8 cellular contexts compared by ENCODE assay signal in genomic region chr4:140012688-140013087, GRCh38.
DNase-seq lines count a peak whose midpoint lies in the region; ATAC-seq and TF ChIP-seq lines count a peak whose summit lies in the region.

No MANE protein-coding gene starts in this region.

- H3K4me1 Mint-ChIP-seq in activated CD8-positive, alpha-beta T cell treated with anti-CD3 and anti-CD28 coated beads for 36 hours (ENCODE audit: low read depth), result peaks cover 8% of the 10 kb centered on the region

- peak; percentile 83 for ATAC-seq in activated CD8-positive, alpha-beta T cell treated with anti-CD3 and anti-CD28 coated beads for 36 hours
- ATAC-seq in HG03521 (IDR thresholded peaks at IDR 0.05; ENCODE audit: unreplicated experiment), result no peak

- CTCF ChIA-PET in HEK293T (lab: Yijun Ruan, JAX), result interaction anchor here (0.5 to 2.5 kb wide), 26 partner anchors 8 to 1611 kb away, joined by 3 to 14 read pairs (median 4); no protein-coding TSS in a partner anchor
- CTCF ChIA-PET in activated CD8-positive, alpha-beta T cell treated with anti-CD3 and anti-CD28 coated beads for 36 hours (lab: Charles Lee), result interaction anchor here (0.7 to 4.2 kb wide), 23 partner anchors 8 to 347 kb away, joined by 3 to 65 read pairs (median 4); no protein-coding TSS in a partner anchor

- peak; percentile 64 for TF ChIP-seq CTCF in activated CD8-positive, alpha-beta T cell treated with anti-CD3 and anti-CD28 coated beads for 36 hours (IDR thresholded peaks at IDR 0.05)

- DNase-seq in COLO668 (lab: John Stamatoyannopoulos, UW; ENCODE audit: unreplicated experiment) (peak; percentile 78), HEK293T (ENCODE audit: extremely low spot score) (peak; percentile 50), NCI-H69 (lab: John Stamatoyannopoulos, UW) (peak; percentile 87), medulla oblongata (ENCODE audit: extremely low spot score) (peak; percentile 90)
- peak; percentile 70 for DNase-seq in activated CD8-positive, alpha-beta T cell treated with anti-CD3 and anti-CD28 coated beads for 36 hours
- DNase-seq in effector CD8-positive, alpha-beta T cell (lab: John Stamatoyannopoulos, UW), result peak; percentile 52
- DNase-seq in stimulated activated CD8-positive, alpha-beta memory T cell treated with anti-CD3 and anti-CD28 coated beads, Interleukin-4, amount 100 ng/mL, for 24 hours (ENCODE audit: low read depth), result peak; percentile 33

- POLR2A ChIA-PET in HEK293T (lab: Yijun Ruan, JAX), result interaction anchor here (1.4 to 2.7 kb wide), 2 partner anchors 138 to 240 kb away, joined by 4 to 11 read pairs; no protein-coding TSS in a partner anchor
- POLR2A ChIA-PET in activated CD8-positive, alpha-beta T cell treated with anti-CD3 and anti-CD28 coated beads for 36 hours (lab: Charles Lee), result interaction anchor here (0.5 kb wide), 1 partner anchor 31 kb away, joined by 3 read pairs; no protein-coding TSS in a partner anchor

- no peak overlapping the region for H3K27ac Mint-ChIP-seq in activated CD8-positive, alpha-beta T cell treated with anti-CD3 and anti-CD28 coated beads for 36 hours

- intact Hi-C loops in activated CD8-positive, alpha-beta T cell treated with anti-CD3 and anti-CD28 coated beads for 36 hours (cut with micrococcal nuclease), result loop anchor here (2.0 kb wide), 1 partner anchor 240 kb away; no protein-coding TSS in a partner anchor

- peaks cover 3% of the 10 kb centered on the region for H3K27me3 Mint-ChIP-seq in activated CD8-positive, alpha-beta T cell treated with anti-CD3 and anti-CD28 coated beads for 36 hours

- H3K9me3 Mint-ChIP-seq in activated CD8-positive, alpha-beta T cell treated with anti-CD3 and anti-CD28 coated beads for 36 hours, result no peaks in the 10 kb centered on the region

- H3K4me3 Mint-ChIP-seq in activated CD8-positive, alpha-beta T cell treated with anti-CD3 and anti-CD28 coated beads for 36 hours, result no peak overlapping the region

- H3K36me3 Mint-ChIP-seq in activated CD8-positive, alpha-beta T cell treated with anti-CD3 and anti-CD28 coated beads for 36 hours (ENCODE audit: low read depth), result no peaks in the 10 kb centered on the region

TF ChIP-seq in HEK293T, 16 proteins besides CTCF, POLR2A, EP300 and RAD21:
- peak; percentile 86 for TF ChIP-seq FOXK2 (IDR thresholded peaks at IDR 0.05)
- TF ChIP-seq CTBP1 (IDR thresholded peaks at IDR 0.05; ENCODE audit: borderline replicate concordance), result no peak
- no peak for TF ChIP-seq L3MBTL2 (conservative IDR thresholded peaks at IDR 0.05)
TF ChIP-seq in HEK293T: peak in this region for 1.

Comparison
In these comparisons a context has a peak if more than half of its experiments do, and no peak if none do; other contexts are left out.
1. DNase-seq: peak in every context shown above with its lines; median percentile 90 in medulla oblongata; 87 in NCI-H69; 78 in COLO668; 70 in activated CD8-positive, alpha-beta T cell treated with anti-CD3 and anti-CD28 coated beads for 36 hours; 52 in effector CD8-positive, alpha-beta T cell; 50 in HEK293T; 33 in stimulated activated CD8-positive, alpha-beta memory T cell treated with anti-CD3 and anti-CD28 coated beads, Interleukin-4, amount 100 ng/mL, for 24 hours.